17 cellular contexts compared by ENCODE assay signal in the genomic region with DNA sequence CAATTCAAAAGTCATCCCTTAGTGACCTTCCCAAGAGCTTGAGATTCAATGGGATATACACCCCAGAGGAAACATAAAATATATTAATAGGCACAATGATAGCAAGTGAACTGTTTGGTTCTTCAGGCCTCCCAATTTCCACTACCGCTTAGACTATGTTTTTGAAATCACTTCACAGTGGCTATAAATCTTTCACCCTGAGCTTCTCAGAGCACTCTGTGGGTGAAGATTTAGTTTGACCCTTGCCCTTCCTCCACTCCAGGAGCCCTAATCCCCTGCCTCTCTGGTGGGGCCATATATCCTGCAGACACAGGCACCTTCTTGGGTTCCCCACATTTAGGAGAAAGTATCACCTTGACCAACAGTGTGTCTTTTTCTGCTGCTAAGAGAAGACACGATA.
A peak's percentile ranks its signal among the peaks of the same experiment; 100 is the strongest.
DNase-seq lines count a peak whose midpoint lies in the region; TF ChIP-seq lines count a peak whose summit lies in the region.
"Had no signal": no experiment of that assay in that cellular context is flagged by ENCODE, and none has a peak within 500 bp of the region (broad histone marks: within the 10 kb centered on the region; RNA-seq: fewer than 3 reads in every experiment).

No MANE protein-coding gene starts in this region.

- no peaks in the 10 kb centered on the region for H3K9me3 Mint-ChIP-seq in neural progenitor cell
- H3K9me3 Mint-ChIP-seq: CD4-positive, alpha-beta T cell; GM23338 had no signal

- DNase-seq in NCI-H82 (lab: John Stamatoyannopoulos, UW) = peak; percentile 32
- DNase-seq in NCI-H82 treated with DMSO at 0.1 percent for 48 hours (lab: John Stamatoyannopoulos, UW; ENCODE audit: unreplicated experiment) = no peak
- peak; percentile 17 for DNase-seq in islet precursor cell
- DNase-seq in neural progenitor cell (ENCODE audit: low spot score) = no peak
- DNase-seq in effector CD8-positive, alpha-beta T cell (lab: John Stamatoyannopoulos, UW) = no peak
- DNase-seq in superior temporal gyrus (ENCODE audit: extremely low spot score) = no peak
- DNase-seq: AML-193; Caco-2; CD4-positive, alpha-beta T cell; DMS153; GF-D8; HCEC 1CT had no signal

- H3K36me3 Mint-ChIP-seq in neural progenitor cell = peaks cover 37% of the 10 kb centered on the region

- H3K9ac ChIP-seq in Loucy (ENCODE audit: low read depth, low read length, poor library complexity, severe bottlenecking) (peak overlapping the region; percentile 5), neural progenitor cell (no peak overlapping the region)

- H2AFZ ChIP-seq in Loucy (ENCODE audit: low read length) (no peak overlapping the region), neural progenitor cell (replicated peaks) (no peak overlapping the region)
- H2AFZ ChIP-seq: GM23338 had no signal

- H3K9me3 ChIP-seq in Loucy (ENCODE audit: insufficient read depth, low read depth, low read length) (no peaks in the 10 kb centered on the region), neural progenitor cell (ENCODE audit: low read depth) (no peaks in the 10 kb centered on the region)
- H3K9me3 ChIP-seq: A549, Caco-2 had no signal

- H3K79me2 ChIP-seq in Loucy (ENCODE audit: insufficient read depth, low read length) (peaks cover 16% of the 10 kb centered on the region), neural progenitor cell (ENCODE audit: low read depth) (no peaks in the 10 kb centered on the region)

- H3K27me3 ChIP-seq in Loucy (ENCODE audit: insufficient read depth, low read length, poor library complexity, severe bottlenecking) (no peaks in the 10 kb centered on the region), neural progenitor cell (no peaks in the 10 kb centered on the region)

- H3K4me3 Mint-ChIP-seq in neural progenitor cell = no peak overlapping the region
- H3K4me3 Mint-ChIP-seq: CD4-positive, alpha-beta T cell; GM23338 had no signal

- H3K36me3 ChIP-seq in Loucy (ENCODE audit: insufficient read depth, low read length) = peaks cover 73% of the 10 kb centered on the region
- H3K36me3 ChIP-seq in neural progenitor cell = no peaks in the 10 kb centered on the region

- H3K4me3 ChIP-seq in Loucy (ENCODE audit: low read length, poor library complexity, severe bottlenecking) (peak overlapping the region; percentile 20), neural progenitor cell (no peak overlapping the region)
- H3K4me3 ChIP-seq: A549, GM23338 had no signal

- TF ChIP-seq CTCF in Loucy (conservative IDR thresholded peaks at IDR 0.05; ENCODE audit: low read length) (no peak), neural progenitor cell (IDR thresholded peaks at IDR 0.05) (no peak)

- peaks cover 62% of the 10 kb centered on the region for H3K4me1 Mint-ChIP-seq in neural progenitor cell

- H3K4me2 ChIP-seq in Loucy (ENCODE audit: low read depth, low read length, poor library complexity, severe bottlenecking) (peak overlapping the region; percentile 45), neural progenitor cell (no peak overlapping the region)
- H3K4me2 ChIP-seq: A549, GM23338 had no signal

- H3K27me3 Mint-ChIP-seq in neural progenitor cell (ENCODE audit: insufficient read depth, low read depth) = peaks cover 6% of the 10 kb centered on the region
- H3K27me3 Mint-ChIP-seq: CD4-positive, alpha-beta T cell had no signal

- no peaks in the 10 kb centered on the region for H3K9me2 ChIP-seq in Loucy (replicated peaks; ENCODE audit: low read depth, low read length)

- H3K4me1 ChIP-seq in Loucy (ENCODE audit: insufficient read depth, low read length, poor library complexity, severe bottlenecking) (peaks cover 21% of the 10 kb centered on the region), neural progenitor cell (peaks cover 16% of the 10 kb centered on the region)
- H3K4me1 ChIP-seq: A549, Caco-2 had no signal

- no peak overlapping the region for H3K27ac ChIP-seq in neural progenitor cell
- H3K27ac ChIP-seq: 22Rv1, A549, C4-2B had no signal

- no peaks in the 10 kb centered on the region for H3F3A ChIP-seq in Loucy (ENCODE audit: low read depth)
- peaks cover 1% of the 10 kb centered on the region for H3F3A ChIP-seq in neural progenitor cell (ENCODE audit: low read depth)

- H3K27ac Mint-ChIP-seq in neural progenitor cell = peak overlapping the region; percentile 74
- H3K27ac Mint-ChIP-seq: CD4-positive, alpha-beta T cell; GM23338 had no signal

- H4K20me1 ChIP-seq in Loucy (ENCODE audit: insufficient read depth, low read length, poor library complexity, severe bottlenecking) (no peaks in the 10 kb centered on the region), neural progenitor cell (ENCODE audit: low read depth) (peaks cover 8% of the 10 kb centered on the region)

Comparison
In these comparisons a context has a peak if more than half of its experiments do, and no peak if none do; other contexts are left out.
1. DNase-seq: peak in NCI-H82 (single experiment) and islet precursor cell (single experiment); none in NCI-H82 treated with DMSO at 0.1 percent for 48 hours (single experiment), neural progenitor cell (single experiment), effector CD8-positive, alpha-beta T cell (single experiment) and superior temporal gyrus (single experiment).